In the genomic region with DNA sequence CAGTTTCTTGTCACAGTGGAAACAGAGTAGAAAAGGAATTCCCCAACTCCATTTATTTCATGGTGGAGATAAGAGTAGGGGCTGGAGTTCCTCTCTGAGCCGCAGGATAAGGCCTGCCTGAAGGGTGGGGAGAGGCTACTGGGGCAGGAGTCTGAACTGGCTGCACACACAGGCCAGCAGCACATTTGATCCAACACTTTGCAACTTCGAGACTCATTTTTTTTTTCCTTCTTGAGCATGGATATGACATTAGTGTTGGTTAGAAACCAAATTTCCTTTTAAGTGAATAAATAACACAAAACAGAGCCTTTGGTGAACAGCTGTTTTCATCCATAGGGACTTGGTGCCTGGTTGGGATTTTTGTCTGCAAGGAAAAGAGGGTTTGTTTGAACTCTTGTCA, we compare ENCODE assay signal across 23 cellular contexts.
"Had no signal": no experiment of that assay in that cellular context is flagged by ENCODE, and none has a peak within 500 bp of the region (broad histone marks: within the 10 kb centered on the region; RNA-seq: fewer than 3 reads in every experiment).

No MANE protein-coding gene starts in this region.

- H3K9me3 ChIP-seq: colonic mucosa, neutrophil had no signal

- H3K27me3 ChIP-seq: colonic mucosa, tibial nerve had no signal

- DNase-seq: activated B cell treated with CpG ODN at 0.5 μM for 24 hours; activated CD4-positive, alpha-beta memory T cell treated with anti-CD3 and anti-CD28 coated beads for 36 hours; activated CD4-positive, alpha-beta T cell treated with anti-CD3 and anti-CD28 coated beads for 4 hours; activated naive CD4-positive, alpha-beta T cell treated with Interleukin-2 at 50 U/mL for 16 hours; activated naive CD8-positive, alpha-beta T cell treated with anti-CD3 and anti-CD28 coated beads, Interleukin-2, amount 10 ng/mL, durations not matched to agents 7 days and 5 days; activated T-cell treated with anti-CD3 and anti-CD28 coated beads, Interleukin-2, amount 50 U/mL, for 1 hour; amygdala; colonic mucosa; erythroblast; hippocampal formation; left colon; mesenchymal stem cell; SIG-M5; stimulated activated CD4-positive, alpha-beta T cell treated with anti-CD3 and anti-CD28 coated beads, Interleukin-2, amount 100 ng/mL, for 24 hours; stimulated activated naive CD4-positive, alpha-beta T cell treated with Interleukin-2 at 50 U/mL for 16 hours; T-cell had no signal

- H3K27me3 Mint-ChIP-seq: activated B cell treated with CpG ODN at 0.5 μM for 24 hours had no signal

- H3K4me3 ChIP-seq: colonic mucosa, tibial nerve had no signal

- H3K4me1 ChIP-seq: colonic mucosa had no signal

- H3K4me3 Mint-ChIP-seq: activated B cell treated with CpG ODN at 0.5 μM for 24 hours; activated CD4-positive, alpha-beta memory T cell treated with anti-CD3 and anti-CD28 coated beads for 36 hours; activated naive CD8-positive, alpha-beta T cell treated with anti-CD3 and anti-CD28 coated beads, Interleukin-2, amount 10 ng/mL, durations not matched to agents 7 days and 5 days; brain; central memory CD8-positive, alpha-beta T cell; natural killer cell treated with Interleukin-12 subunit alpha and Interleukin-12 subunit beta and Interleukin-15 and Interleukin-18, amount 100 ng/mL, for 72 hours; T-cell had no signal

- H3K27ac ChIP-seq: colonic mucosa, neutrophil had no signal

- H3K27ac Mint-ChIP-seq: activated B cell treated with CpG ODN at 0.5 μM for 24 hours; activated CD4-positive, alpha-beta memory T cell treated with anti-CD3 and anti-CD28 coated beads for 36 hours; activated naive CD8-positive, alpha-beta T cell treated with anti-CD3 and anti-CD28 coated beads, Interleukin-2, amount 10 ng/mL, durations not matched to agents 7 days and 5 days; activated T-helper 2 cell treated with anti-CD3 and anti-CD28 coated beads, Interferon-gamma antibody, Interleukin-2, Interleukin-4, amounts not matched to agents 10 μg/mL and 5 μg/mL and 100 μg/mL, durations not matched to agents 14 hours and 24 hours and 36 hours; T-cell had no signal

- H3K36me3 ChIP-seq: colonic mucosa, neutrophil, tibial nerve had no signal

- H3K4me1 Mint-ChIP-seq: brain had no signal

- ATAC-seq: natural killer cell treated with Interleukin-12 subunit alpha and Interleukin-12 subunit beta and Interleukin-15 and Interleukin-18, amount 100 ng/mL, for 72 hours; SK-N-SH treated with all-trans-retinoic acid at 6 μM for 48 hours; T-cell had no signal
